Comparison of ENCODE assay signal across 7 cellular contexts in genomic region chr6:13813621-13814175, GRCh38. TPM values are rescaled to one million over a fixed set of nuclear protein-coding genes. Genes with fewer than 3 reads are reported as not detected.
DNase-seq lines count a peak whose midpoint lies in the region; ATAC-seq and TF ChIP-seq lines count a peak whose summit lies in the region.

No MANE protein-coding gene starts in this region.

- no peak for TF ChIP-seq EP300 in ovary (IDR thresholded peaks at IDR 0.05)

- intact Hi-C loops in heart right ventricle (cut with DNase I) = loop anchor here in 2 of 10 donors (2.0 to 10.0 kb wide), 2 partner anchors 99 to 103 kb away; partner anchors contain the start of gene RANBP9 (in 2 of the 2)
- intact Hi-C loops in ovary (cut with DNase I) = no loop called here

- 1% methylated on average over 56 of the region's 56 CpGs for WGBS in heart right ventricle, 2 donors
- WGBS in ovary, 3 donors = 0 to 1% (median 0%) methylated on average over 38 to 56 of the region's 56 CpGs

- H3K4me1 ChIP-seq in heart right ventricle (peaks cover 0 to 43% (median 38%) of the 10 kb centered on the region in 9 donors), ovary (ENCODE audit: insufficient read depth) (peaks cover 12% of the 10 kb centered on the region)

- H3K27ac ChIP-seq in heart right ventricle (peak overlapping the region; percentile 79 to 99 (median 96)), ovary (peak overlapping the region; percentile 79 to 92)

- H3K36me3 ChIP-seq in heart right ventricle (peaks cover 0 to 2% (median 0%) of the 10 kb centered on the region in 9 donors), ovary (no peaks in the 10 kb centered on the region)

- peak; percentile 27 for ATAC-seq in GM21367 (IDR thresholded peaks at IDR 0.05; ENCODE audit: unreplicated experiment)
- ATAC-seq in HG03575 (IDR thresholded peaks at IDR 0.05; ENCODE audit: extremely low read depth, insufficient number of reproducible peaks, low FRiP score, unreplicated experiment) = peak; percentile 11
- peak; percentile 39 to 62 (median 56) for ATAC-seq in heart right ventricle

- TF ChIP-seq POLR2A in ovary (IDR thresholded peaks at IDR 0.05) = no peak

- peak overlapping the region; percentile 62 to 98 (median 88) for H3K4me3 ChIP-seq in heart right ventricle
- peak overlapping the region; percentile 55 for H3K4me3 ChIP-seq in ovary

- TF ChIP-seq CTCF in heart right ventricle (IDR thresholded peaks at IDR 0.05) = no peak
- no peak for TF ChIP-seq CTCF in ovary (IDR thresholded peaks at IDR 0.05)

- DNase-seq in EL (peak; percentile 81), NOMO-1 treated with DMSO at 0.1 percent for 48 hours (lab: John Stamatoyannopoulos, UW; ENCODE audit: unreplicated experiment) (peak; percentile 55), amniotic stem cell (lab: John Stamatoyannopoulos, UW) (peak; percentile 39), heart right ventricle (peak; percentile 57 to 69), ovary (peak in 4 of 5 donors; percentile 47 to 77 (median 60))

- H3K27me3 ChIP-seq in heart right ventricle (no peaks in the 10 kb centered on the region), ovary (no peaks in the 10 kb centered on the region)

- H3K9me3 ChIP-seq in heart right ventricle (no peaks in the 10 kb centered on the region), ovary (no peaks in the 10 kb centered on the region)

RNA-seq across cellular contexts. Expression of gene MCUR1, which starts 0.7 kb away (rescaled TPM):
- 10 to 100 TPM; 25.2 to 40.8 (median 32.7) TPM for total RNA-seq in heart right ventricle
- 10 to 100 TPM; 17.2 to 81.6 TPM for polyA plus RNA-seq in heart right ventricle
- 10 to 100 TPM in 3 of 7 donors, 1 to 10 TPM in 4; 5.1 to 12.8 (median 9.3) TPM for total RNA-seq in ovary
- polyA plus RNA-seq in ovary = 10 to 100 TPM in 1 of 2 donors, 1 to 10 TPM in 1; 5.4 to 20.0 TPM

Comparison
In these comparisons a context has a peak if more than half of its experiments do, and no peak if none do; other contexts are left out.
1. Peak in every context shown above with its lines: DNase-seq, ATAC-seq, H3K4me3 ChIP-seq and H3K27ac ChIP-seq.